In genomic region chr6:1389791-1390070, GRCh38 we compare ENCODE assay signal across 14 cellular contexts. TPM values are rescaled to one million over a fixed set of nuclear protein-coding genes. Genes with fewer than 3 reads are reported as not detected.
DNase-seq lines count a peak whose midpoint lies in the region; ATAC-seq and TF ChIP-seq lines count a peak whose summit lies in the region.
"Had no signal": no experiment of that assay in that cellular context is flagged by ENCODE, and none has a peak within 500 bp of the region (broad histone marks: within the 10 kb centered on the region; RNA-seq: fewer than 3 reads in every experiment).

No MANE protein-coding gene starts in this region.

- no peak for TF ChIP-seq CTCF in BJ (IDR thresholded peaks at IDR 0.05; ENCODE audit: insufficient read depth, low read depth, low read length)
- no peak for TF ChIP-seq CTCF in gastroesophageal sphincter (IDR thresholded peaks at IDR 0.05)

- no peak for ATAC-seq in gastroesophageal sphincter
- ATAC-seq: SK-N-SH treated with all-trans-retinoic acid at 6 μM for 48 hours had no signal

- CTCF ChIA-PET in BJ (lab: Yijun Ruan, JAX) = interaction anchor here (2.1 kb wide), 1 partner anchor 37 kb away, joined by 9 read pairs; no protein-coding TSS in a partner anchor

- H3K4me1 Mint-ChIP-seq in activated T-helper 2 cell treated with anti-CD3 and anti-CD28 coated beads, Interferon-gamma antibody, Interleukin-2, Interleukin-4, amounts not matched to agents 10 μg/mL and 5 μg/mL and 100 μg/mL, durations not matched to agents 14 hours and 24 hours and 36 hours (ENCODE audit: low read depth) = peaks cover 17% of the 10 kb centered on the region

- H3K27me3 Mint-ChIP-seq in activated T-helper 2 cell treated with anti-CD3 and anti-CD28 coated beads, Interferon-gamma antibody, Interleukin-2, Interleukin-4, amounts not matched to agents 10 μg/mL and 5 μg/mL and 100 μg/mL, durations not matched to agents 14 hours and 24 hours and 36 hours (ENCODE audit: low read depth) = peaks cover 75% of the 10 kb centered on the region

- no peak overlapping the region for H3K4me3 Mint-ChIP-seq in activated T-helper 2 cell treated with anti-CD3 and anti-CD28 coated beads, Interferon-gamma antibody, Interleukin-2, Interleukin-4, amounts not matched to agents 10 μg/mL and 5 μg/mL and 100 μg/mL, durations not matched to agents 14 hours and 24 hours and 36 hours (ENCODE audit: low read depth)

- no peaks in the 10 kb centered on the region for H3K36me3 Mint-ChIP-seq in activated T-helper 2 cell treated with anti-CD3 and anti-CD28 coated beads, Interferon-gamma antibody, Interleukin-2, Interleukin-4, amounts not matched to agents 10 μg/mL and 5 μg/mL and 100 μg/mL, durations not matched to agents 14 hours and 24 hours and 36 hours (ENCODE audit: low read depth)
- H3K36me3 Mint-ChIP-seq: CD4-positive, CD25-positive, alpha-beta regulatory T cell had no signal

- no CpG with 5 or more reads among the region's 50 CpGs for WGBS in gastroesophageal sphincter (ENCODE audit: low coverage in 1 of 2), 2 donors

- H3K27ac ChIP-seq in SJCRH30 (no peak overlapping the region), gastroesophageal sphincter (peak overlapping the region; percentile 71 to 97 (median 94))

- no peaks in the 10 kb centered on the region for H3K9me3 Mint-ChIP-seq in activated T-helper 2 cell treated with anti-CD3 and anti-CD28 coated beads, Interferon-gamma antibody, Interleukin-2, Interleukin-4, amounts not matched to agents 10 μg/mL and 5 μg/mL and 100 μg/mL, durations not matched to agents 14 hours and 24 hours and 36 hours
- H3K9me3 Mint-ChIP-seq: activated B cell treated with CpG ODN at 0.5 μM for 24 hours had no signal

- H3K4me3 ChIP-seq in BJ (ENCODE audit: low read depth, low read length) (peak overlapping the region; percentile 71), SJCRH30 (peak overlapping the region; percentile 63), gastroesophageal sphincter (peak overlapping the region; percentile 85 to 90), skeletal muscle satellite cell (ENCODE audit: low read length) (no peak overlapping the region)

- H3K36me3 ChIP-seq in BJ (ENCODE audit: control insufficient read depth, insufficient read depth, low read length) = peaks cover 4% of the 10 kb centered on the region
- no peaks in the 10 kb centered on the region for H3K36me3 ChIP-seq in SJCRH30
- H3K36me3 ChIP-seq in gastroesophageal sphincter = peaks cover 0 to 11% of the 10 kb centered on the region in 2 donors
- no peaks in the 10 kb centered on the region for H3K36me3 ChIP-seq in skeletal muscle satellite cell (ENCODE audit: insufficient read depth, low read length)

- no peak overlapping the region for H3K27ac Mint-ChIP-seq in activated T-helper 2 cell treated with anti-CD3 and anti-CD28 coated beads, Interferon-gamma antibody, Interleukin-2, Interleukin-4, amounts not matched to agents 10 μg/mL and 5 μg/mL and 100 μg/mL, durations not matched to agents 14 hours and 24 hours and 36 hours
- H3K27ac Mint-ChIP-seq: activated B cell treated with CpG ODN at 0.5 μM for 24 hours had no signal

- intact Hi-C loops in activated T-helper 2 cell treated with anti-CD3 and anti-CD28 coated beads, Interferon-gamma antibody, Interleukin-2, Interleukin-4, amounts not matched to agents 10 μg/mL and 5 μg/mL and 100 μg/mL, durations not matched to agents 14 hours and 24 hours and 36 hours (cut with micrococcal nuclease) = loop anchor here (2.0 to 10.0 kb wide), 3 partner anchors 77 to 1845 kb away; partner anchors contain the start of gene FOXQ1

- no peak for DNase-seq in BJ (ENCODE audit: low read depth)
- DNase-seq in SJCRH30 = no peak
- no peak for DNase-seq in anterior cingulate cortex (lab: John Stamatoyannopoulos, UW)
- no peak for DNase-seq in NOMO-1 (lab: John Stamatoyannopoulos, UW; ENCODE audit: unreplicated experiment in 2 of 2)
- no peak for DNase-seq in stimulated activated CD4-positive, alpha-beta T cell treated with anti-CD3 and anti-CD28 coated beads, Interleukin-15, amount 100 ng/mL, for 24 hours
- no peak for DNase-seq in activated T-helper 2 cell treated with anti-CD3 and anti-CD28 coated beads, Interferon-gamma antibody, Interleukin-2, Interleukin-4, amounts not matched to agents 10 μg/mL and 5 μg/mL and 100 μg/mL, durations not matched to agents 14 hours and 24 hours and 36 hours (ENCODE audit: low spot score)
- DNase-seq: activated B cell treated with CpG ODN at 0.5 μM for 24 hours, NCI-H1930 had no signal

- H3K4me1 ChIP-seq in SJCRH30 = no peaks in the 10 kb centered on the region
- H3K4me1 ChIP-seq in gastroesophageal sphincter = peaks cover 0 to 79% (median 0%) of the 10 kb centered on the region in 3 donors
- H3K4me1 ChIP-seq in skeletal muscle satellite cell (ENCODE audit: control insufficient read depth, insufficient read depth, low read length) = peaks cover 9% of the 10 kb centered on the region

- TF ChIP-seq POLR2A in gastroesophageal sphincter (IDR thresholded peaks at IDR 0.05) = no peak

- no peaks in the 10 kb centered on the region for H3K27me3 ChIP-seq in BJ (ENCODE audit: control insufficient read depth, insufficient read depth, low read length)
- no peaks in the 10 kb centered on the region for H3K27me3 ChIP-seq in SJCRH30
- H3K27me3 ChIP-seq in gastroesophageal sphincter = peaks cover 55% of the 10 kb centered on the region
- peaks cover 91% of the 10 kb centered on the region for H3K27me3 ChIP-seq in skeletal muscle satellite cell (ENCODE audit: control insufficient read depth, insufficient read depth, low read length)

- no peak for TF ChIP-seq EP300 in gastroesophageal sphincter (IDR thresholded peaks at IDR 0.05)

- H3K9me3 ChIP-seq in SJCRH30 (replicated peaks) (no peaks in the 10 kb centered on the region), gastroesophageal sphincter (no peaks in the 10 kb centered on the region), skeletal muscle satellite cell (replicated peaks; ENCODE audit: low read length) (no peaks in the 10 kb centered on the region)

- H3K9ac ChIP-seq in skeletal muscle satellite cell (ENCODE audit: low read depth, low read length) = no peak overlapping the region

- POLR2A ChIA-PET in BJ (lab: Charles Lee) = interaction anchor here (0.7 kb wide), 1 partner anchor 92 kb away, joined by 3 read pairs; no protein-coding TSS in a partner anchor

- H3K4me2 ChIP-seq in skeletal muscle satellite cell (ENCODE audit: low read length) = peak overlapping the region; percentile 82

RNA-seq across cellular contexts. Expression of gene FOXF2, which starts 0.4 kb away (rescaled TPM):
- 17.7 and 23.4 TPM in 2 replicates for polyA plus RNA-seq in BJ (2011; rRNA removed)
- 11.2 and 13.2 TPM in 2 replicates for polyA minus RNA-seq in BJ (2011; rRNA and poly(A)+ RNA removed)
- total RNA-seq in SJCRH30 (2014; rRNA removed; shearing (Covaris generic)) = 2.8 and 3.7 TPM in 2 replicates
- 100 to 1,000 TPM in 2 of 4 donors, 10 to 100 TPM in 2; 41.7 to 154 (median 91.9) TPM for total RNA-seq in gastroesophageal sphincter
- total RNA-seq in skeletal muscle satellite cell (2012; rRNA removed) = 2.3 and 4.4 TPM in 2 replicates
- not detected in 2 replicates for total RNA-seq in activated T-helper 2 cell treated with anti-CD3 and anti-CD28 coated beads, Interferon-gamma antibody, Interleukin-2, Interleukin-4, amounts not matched to agents 10 μg/mL and 5 μg/mL and 100 μg/mL, durations not matched to agents 14 hours and 24 hours and 36 hours
- total RNA-seq: activated B cell treated with CpG ODN at 0.5 μM for 24 hours; CD4-positive, CD25-positive, alpha-beta regulatory T cell; G401; mononuclear cell had no signal
- polyA plus RNA-seq: CD4-positive, CD25-positive, alpha-beta regulatory T cell had no signal
